Comparison of ENCODE assay signal across 31 cellular contexts in genomic region chr19:2451138-2451537, GRCh38.
"Had no signal": no experiment of that assay in that cellular context is flagged by ENCODE, and none has a peak within 500 bp of the region (broad histone marks: within the 10 kb centered on the region; RNA-seq: fewer than 3 reads in every experiment).

No MANE protein-coding gene starts in this region.

- DNase-seq: activated CD4-positive, alpha-beta T cell treated with anti-CD3 and anti-CD28 coated beads, Interleukin-2, amount 10 ng/mL, durations not matched to agents 7 days and 5 days; activated CD4-positive, alpha-beta T cell treated with anti-CD3 and anti-CD28 coated beads, Interleukin-2, amount 50 U/mL, for 48 hours; activated CD8-positive, alpha-beta T cell treated with anti-CD3 and anti-CD28 coated beads, Interleukin-2, amount 10 ng/mL, durations not matched to agents 7 days and 5 days; activated gamma-delta T cell treated with Interleukin-2 at 50 U/mL for 16 hours; activated naive CD4-positive, alpha-beta T cell treated with anti-CD3 and anti-CD28 coated beads for 36 hours; activated naive CD8-positive, alpha-beta T cell treated with anti-CD3 and anti-CD28 coated beads, Interleukin-2, amount 50 U/mL, for 24 hours; activated T-cell treated with anti-CD3 and anti-CD28 coated beads, Interleukin-2, amount 50 U/mL, for 24 hours; anterior cingulate cortex; MM.1S; MV-4-11; NCI-H1092 treated with DMSO at 0.1 percent for 48 hours; NCI-H1417; NCI-H146; NCI-H187; NCI-H2029 treated with DMSO at 0.1 percent for 48 hours; NCI-H2107; NCI-H2171; NCI-H510A; NCI-H526; NCI-H748 treated with DMSO at 0.1 percent for 48 hours; NK-92 treated with Interleukin-12 subunit alpha and Interleukin-12 subunit beta, amount 100 ng/mL, for 24 hours; PC-9; Right ventricle myocardium superior; SJCRH30 had no signal

- H3K9me3 Mint-ChIP-seq: activated CD4-positive, alpha-beta T cell treated with anti-CD3 and anti-CD28 coated beads, Interleukin-2, amount 10 ng/mL, durations not matched to agents 7 days and 5 days; activated naive CD4-positive, alpha-beta T cell treated with anti-CD3 and anti-CD28 coated beads for 36 hours; activated naive CD8-positive, alpha-beta T cell treated with anti-CD3 and anti-CD28 coated beads, Interleukin-2, amount 50 U/mL, for 24 hours; activated T-cell treated with anti-CD3 and anti-CD28 coated beads, Interleukin-2, amount 50 U/mL, for 24 hours; brain; central memory CD8-positive, alpha-beta T cell; T-helper 1 cell treated with Interleukin-12 subunit alpha and Interleukin-12 subunit beta and Interleukin-4 antibody, amounts not matched to agents 30 μg/mL and 1 μg/mL, for 36 hours; T-helper 2 cell treated with Interferon-gamma antibody and Interleukin-4, amounts not matched to agents 5 μg/mL and 100 μg/mL, for 36 hours had no signal

- H3K36me3 Mint-ChIP-seq: activated naive CD8-positive, alpha-beta T cell had no signal

- H2AFZ ChIP-seq: PC-9 had no signal

- ATAC-seq: activated CD8-positive, alpha-beta T cell treated with anti-CD3 and anti-CD28 coated beads, Interleukin-2, amount 10 ng/mL, durations not matched to agents 7 days and 5 days; activated naive CD8-positive, alpha-beta T cell treated with anti-CD3 and anti-CD28 coated beads, Interleukin-2, amount 50 U/mL, for 24 hours had no signal

- H3K27me3 Mint-ChIP-seq: activated CD4-positive, alpha-beta T cell treated with anti-CD3 and anti-CD28 coated beads, Interleukin-2, amount 10 ng/mL, durations not matched to agents 7 days and 5 days; activated naive CD8-positive, alpha-beta T cell; activated naive CD8-positive, alpha-beta T cell treated with anti-CD3 and anti-CD28 coated beads, Interleukin-2, amount 50 U/mL, for 24 hours; activated T-cell treated with anti-CD3 and anti-CD28 coated beads, Interleukin-2, amount 50 U/mL, for 24 hours; central memory CD8-positive, alpha-beta T cell had no signal

- H3K27ac ChIP-seq: KMS-11, PC-9, SJCRH30, SK-N-MC had no signal

- H3K9me3 ChIP-seq: SJCRH30 had no signal

- H3K4me3 ChIP-seq: PC-9, SJCRH30, SK-N-MC had no signal

- H3K27me3 ChIP-seq: SJCRH30 had no signal

- H3K4me2 ChIP-seq: KMS-11, PC-9 had no signal

- H3K27ac Mint-ChIP-seq: activated CD4-positive, alpha-beta T cell treated with anti-CD3 and anti-CD28 coated beads, Interleukin-2, amount 10 ng/mL, durations not matched to agents 7 days and 5 days; activated CD8-positive, alpha-beta T cell treated with anti-CD3 and anti-CD28 coated beads, Interleukin-2, amount 10 ng/mL, durations not matched to agents 7 days and 5 days; activated naive CD4-positive, alpha-beta T cell treated with anti-CD3 and anti-CD28 coated beads for 36 hours; activated naive CD8-positive, alpha-beta T cell; activated naive CD8-positive, alpha-beta T cell treated with anti-CD3 and anti-CD28 coated beads, Interleukin-2, amount 50 U/mL, for 24 hours; activated T-cell treated with anti-CD3 and anti-CD28 coated beads, Interleukin-2, amount 50 U/mL, for 24 hours; T-helper 1 cell treated with Interleukin-12 subunit alpha and Interleukin-12 subunit beta and Interleukin-4 antibody, amounts not matched to agents 30 μg/mL and 1 μg/mL, for 36 hours; T-helper 2 cell treated with Interferon-gamma antibody and Interleukin-4, amounts not matched to agents 5 μg/mL and 100 μg/mL, for 36 hours had no signal

- H3K4me3 Mint-ChIP-seq: activated CD4-positive, alpha-beta T cell treated with anti-CD3 and anti-CD28 coated beads, Interleukin-2, amount 10 ng/mL, durations not matched to agents 7 days and 5 days; activated CD8-positive, alpha-beta T cell treated with anti-CD3 and anti-CD28 coated beads, Interleukin-2, amount 10 ng/mL, durations not matched to agents 7 days and 5 days; activated naive CD4-positive, alpha-beta T cell treated with anti-CD3 and anti-CD28 coated beads for 36 hours; activated naive CD8-positive, alpha-beta T cell; activated naive CD8-positive, alpha-beta T cell treated with anti-CD3 and anti-CD28 coated beads, Interleukin-2, amount 50 U/mL, for 24 hours; activated T-cell treated with anti-CD3 and anti-CD28 coated beads, Interleukin-2, amount 50 U/mL, for 24 hours; brain; central memory CD8-positive, alpha-beta T cell; T-helper 1 cell treated with Interleukin-12 subunit alpha and Interleukin-12 subunit beta and Interleukin-4 antibody, amounts not matched to agents 30 μg/mL and 1 μg/mL, for 36 hours; T-helper 2 cell treated with Interferon-gamma antibody and Interleukin-4, amounts not matched to agents 5 μg/mL and 100 μg/mL, for 36 hours had no signal

- H3K9ac ChIP-seq: KMS-11 had no signal
